ENCODE assay signal across 15 cellular contexts in the genomic region with DNA sequence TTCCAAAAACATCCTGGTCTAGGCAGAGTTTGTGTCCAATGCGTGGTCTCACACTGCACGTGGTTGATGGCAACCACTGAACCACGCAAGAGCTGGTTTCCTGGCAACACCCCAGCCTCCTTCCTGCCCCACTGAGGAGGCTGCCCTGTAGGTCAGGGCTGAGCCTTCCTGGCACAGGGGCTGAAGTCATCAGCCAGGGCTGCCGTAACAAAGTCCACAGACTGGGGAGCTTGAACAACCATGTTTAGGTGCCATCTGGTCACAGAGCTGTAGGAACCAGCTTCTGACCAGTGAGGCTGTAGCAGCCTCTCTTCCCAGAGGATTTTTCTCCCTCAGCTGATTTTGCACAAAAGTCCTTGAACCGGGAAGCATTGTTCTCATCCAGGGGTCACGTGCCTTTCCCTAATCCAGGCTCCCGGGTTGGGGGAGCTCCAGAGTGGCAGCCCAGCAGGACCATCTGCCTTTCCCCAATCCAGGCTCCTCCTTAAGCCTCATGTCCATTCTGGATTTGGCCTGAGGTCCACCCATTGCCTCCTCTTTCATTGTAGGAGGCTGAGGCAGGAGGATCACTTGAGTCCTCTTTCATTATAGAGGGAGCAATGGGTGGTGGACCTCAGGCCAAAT. TPM values are rescaled to one million over a fixed set of nuclear protein-coding genes. Genes with fewer than 3 reads are reported as not detected.
"Had no signal": no experiment of that assay in that cellular context is flagged by ENCODE, and none has a peak within 500 bp of the region (broad histone marks: within the 10 kb centered on the region; RNA-seq: fewer than 3 reads in every experiment).

No MANE protein-coding gene starts in this region.

- H3K4me3 Mint-ChIP-seq: activated naive CD8-positive, alpha-beta T cell treated with anti-CD3 and anti-CD28 coated beads, Interleukin-2, amount 50 U/mL, for 24 hours; activated T-cell treated with anti-CD3 and anti-CD28 coated beads, Interleukin-2, amount 50 U/mL, for 72 hours; mesothelial cell of epicardium had no signal

- H3K36me3 ChIP-seq: colonic mucosa, heart right ventricle, neutrophil, right lobe of liver had no signal

- H3K9me3 Mint-ChIP-seq: activated naive CD8-positive, alpha-beta T cell treated with anti-CD3 and anti-CD28 coated beads, Interleukin-2, amount 50 U/mL, for 24 hours; activated T-cell treated with anti-CD3 and anti-CD28 coated beads, Interleukin-2, amount 50 U/mL, for 72 hours; mesothelial cell of epicardium had no signal

- H3K27ac Mint-ChIP-seq: activated naive CD8-positive, alpha-beta T cell treated with anti-CD3 and anti-CD28 coated beads, Interleukin-2, amount 50 U/mL, for 24 hours; activated T-cell treated with anti-CD3 and anti-CD28 coated beads, Interleukin-2, amount 50 U/mL, for 72 hours; mesothelial cell of epicardium; progenitor cell of endocrine pancreas had no signal

- H3K27me3 ChIP-seq: colonic mucosa, neutrophil, right lobe of liver had no signal

- DNase-seq: activated naive CD4-positive, alpha-beta T cell; activated naive CD8-positive, alpha-beta T cell treated with anti-CD3 and anti-CD28 coated beads, Interleukin-2, amount 50 U/mL, for 24 hours; activated T-cell treated with anti-CD3 and anti-CD28 coated beads, Interleukin-2, amount 50 U/mL, for 72 hours; colonic mucosa; effector CD8-positive, alpha-beta T cell; heart right ventricle; stimulated activated CD4-positive, alpha-beta T cell treated with anti-CD3 and anti-CD28 coated beads, Interleukin-12 subunit alpha, Interleukin-12 subunit beta, amount 100 ng/mL, for 4 hours; stimulated activated naive CD4-positive, alpha-beta T cell; T-helper 2 cell had no signal

- H3K27ac ChIP-seq: colonic mucosa, heart right ventricle, neutrophil, right lobe of liver had no signal

- H3K4me1 ChIP-seq: colonic mucosa, heart right ventricle, right lobe of liver had no signal

- H3K4me1 Mint-ChIP-seq: activated naive CD8-positive, alpha-beta T cell treated with anti-CD3 and anti-CD28 coated beads, Interleukin-2, amount 50 U/mL, for 24 hours; mesothelial cell of epicardium had no signal

- H3K4me3 ChIP-seq: colonic mucosa, heart right ventricle, right lobe of liver had no signal

- H3K9me3 ChIP-seq: colonic mucosa, heart right ventricle, neutrophil, right lobe of liver had no signal

- ATAC-seq: activated naive CD8-positive, alpha-beta T cell treated with anti-CD3 and anti-CD28 coated beads, Interleukin-2, amount 50 U/mL, for 24 hours; activated T-cell treated with anti-CD3 and anti-CD28 coated beads, Interleukin-2, amount 50 U/mL, for 72 hours; heart right ventricle had no signal

- H3K36me3 Mint-ChIP-seq: mesothelial cell of epicardium had no signal

RNA-seq across cellular contexts. Expression of gene CHST8, which starts 53.9 kb away (rescaled TPM):
- total RNA-seq: activated T-cell treated with anti-CD3 and anti-CD28 coated beads, Interleukin-2, amount 50 U/mL, for 72 hours; astrocyte; colonic mucosa; kidney epithelial cell had no signal
